Comparison of ENCODE assay signal across 40 cellular contexts in the genomic region with DNA sequence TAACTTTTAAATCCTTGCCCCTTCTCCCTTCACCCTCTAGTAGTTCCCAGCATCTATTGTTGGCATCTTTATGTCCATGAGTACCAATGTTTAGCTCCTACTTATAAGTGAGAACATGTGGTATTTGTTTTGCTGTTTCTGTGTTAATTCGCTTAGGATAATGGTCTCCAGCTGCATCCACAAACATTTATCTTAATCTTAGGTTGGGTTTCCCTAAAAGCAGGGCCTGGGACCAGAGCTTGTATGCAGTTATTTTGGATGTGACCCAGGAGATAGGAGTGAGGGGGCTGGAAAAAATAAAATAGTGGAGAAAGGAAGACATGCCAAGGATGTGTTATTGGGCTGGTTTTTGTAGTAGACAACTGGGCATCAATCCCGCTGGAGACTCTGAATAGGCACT.
"Had no signal": no experiment of that assay in that cellular context is flagged by ENCODE, and none has a peak within 500 bp of the region (broad histone marks: within the 10 kb centered on the region; RNA-seq: fewer than 3 reads in every experiment).

No MANE protein-coding gene starts in this region.

- H3K27me3 ChIP-seq: adrenal gland, ascending aorta, body of pancreas, brain microvascular endothelial cell, breast epithelium, cardiac muscle cell had no signal

- H3K9me3 Mint-ChIP-seq: activated naive CD4-positive, alpha-beta T cell treated with anti-CD3 and anti-CD28 coated beads for 36 hours; activated naive CD4-positive, alpha-beta T cell treated with anti-CD3 and anti-CD28 coated beads, Interleukin-2, amount 10 ng/mL, durations not matched to agents 7 days and 5 days; activated naive CD4-positive, alpha-beta T cell treated with anti-CD3 and anti-CD28 coated beads, Interleukin-2, amount 50 U/mL, for 24 hours; activated naive CD8-positive, alpha-beta T cell treated with anti-CD3 and anti-CD28 coated beads for 36 hours; activated naive CD8-positive, alpha-beta T cell treated with anti-CD3 and anti-CD28 coated beads, Interleukin-2, amount 10 ng/mL, durations not matched to agents 7 days and 5 days; activated naive CD8-positive, alpha-beta T cell treated with anti-CD3 and anti-CD28 coated beads, Interleukin-2, amount 50 U/mL, for 24 hours; activated T-cell treated with anti-CD3 and anti-CD28 coated beads, Interleukin-2, amount 50 U/mL, for 24 hours; activated T-cell treated with anti-CD3 and anti-CD28 coated beads, Interleukin-2, amount 50 U/mL, for 4 hours; activated T-cell treated with anti-CD3 and anti-CD28 coated beads, Interleukin-2, amount 50 U/mL, for 72 hours; activated T-helper 1 cell treated with anti-CD3 and anti-CD28 coated beads, Interleukin-12 subunit alpha, Interleukin-12 subunit beta, Interleukin-2, Interleukin-4 antibody, amounts not matched to agents 30 ng/mL and 10 ng/mL and 1 ng/mL, durations not matched to agents 14 hours and 24 hours and 36 hours; activated T-helper 17 cell treated with anti-CD3 and anti-CD28 coated beads, Interleukin-2, amount 50 U/mL, for 72 hours; activated T-helper 2 cell treated with anti-CD3 and anti-CD28 coated beads, Interferon-gamma antibody, Interleukin-2, Interleukin-4, amounts not matched to agents 10 μg/mL and 5 μg/mL and 100 μg/mL, durations not matched to agents 14 hours and 24 hours and 36 hours; brain had no signal

- H3K4me1 Mint-ChIP-seq: activated naive CD4-positive, alpha-beta T cell treated with anti-CD3 and anti-CD28 coated beads, Interleukin-2, amount 10 ng/mL, durations not matched to agents 7 days and 5 days; activated naive CD4-positive, alpha-beta T cell treated with anti-CD3 and anti-CD28 coated beads, Interleukin-2, amount 50 U/mL, for 24 hours; activated naive CD8-positive, alpha-beta T cell treated with anti-CD3 and anti-CD28 coated beads for 36 hours; activated naive CD8-positive, alpha-beta T cell treated with anti-CD3 and anti-CD28 coated beads, Interleukin-2, amount 10 ng/mL, durations not matched to agents 7 days and 5 days; activated naive CD8-positive, alpha-beta T cell treated with anti-CD3 and anti-CD28 coated beads, Interleukin-2, amount 50 U/mL, for 24 hours; activated T-helper 17 cell treated with anti-CD3 and anti-CD28 coated beads, Interleukin-2, amount 50 U/mL, for 72 hours; central memory CD8-positive, alpha-beta T cell had no signal

- H3K36me3 ChIP-seq: adrenal gland, ascending aorta, brain microvascular endothelial cell, breast epithelium, cardiac muscle cell had no signal

- H3K4me3 ChIP-seq: adrenal gland, ascending aorta, body of pancreas, breast epithelium, cardiac muscle cell had no signal

- H3K27me3 Mint-ChIP-seq: activated naive CD4-positive, alpha-beta T cell treated with anti-CD3 and anti-CD28 coated beads, Interleukin-2, amount 10 ng/mL, durations not matched to agents 7 days and 5 days; activated naive CD8-positive, alpha-beta T cell treated with anti-CD3 and anti-CD28 coated beads for 36 hours; activated naive CD8-positive, alpha-beta T cell treated with anti-CD3 and anti-CD28 coated beads, Interleukin-2, amount 10 ng/mL, durations not matched to agents 7 days and 5 days; activated naive CD8-positive, alpha-beta T cell treated with anti-CD3 and anti-CD28 coated beads, Interleukin-2, amount 50 U/mL, for 24 hours; activated T-cell treated with anti-CD3 and anti-CD28 coated beads, Interleukin-2, amount 50 U/mL, for 24 hours; activated T-helper 17 cell treated with anti-CD3 and anti-CD28 coated beads, Interleukin-2, amount 50 U/mL, for 72 hours; brain; central memory CD8-positive, alpha-beta T cell had no signal

- DNase-seq: activated effector memory CD4-positive, alpha-beta T cell treated with anti-CD3 and anti-CD28 coated beads, Interleukin-2, amount 50 U/mL, for 16 hours; activated effector memory CD4-positive, alpha-beta T cell treated with Interleukin-2 at 50 U/mL for 16 hours; activated gamma-delta T cell; activated gamma-delta T cell treated with Interleukin-2 at 50 U/mL for 16 hours; activated naive CD4-positive, alpha-beta T cell; activated naive CD4-positive, alpha-beta T cell treated with anti-CD3 and anti-CD28 coated beads for 36 hours; activated naive CD4-positive, alpha-beta T cell treated with anti-CD3 and anti-CD28 coated beads, Interleukin-2, amount 10 ng/mL, durations not matched to agents 7 days and 5 days; activated naive CD4-positive, alpha-beta T cell treated with anti-CD3 and anti-CD28 coated beads, Interleukin-2, amount 50 U/mL, for 16 hours; activated naive CD4-positive, alpha-beta T cell treated with Interleukin-2 at 50 U/mL for 16 hours; activated naive CD8-positive, alpha-beta T cell treated with anti-CD3 and anti-CD28 coated beads for 36 hours; activated naive CD8-positive, alpha-beta T cell treated with anti-CD3 and anti-CD28 coated beads, Interleukin-2, amount 10 ng/mL, durations not matched to agents 7 days and 5 days; activated naive CD8-positive, alpha-beta T cell treated with anti-CD3 and anti-CD28 coated beads, Interleukin-2, amount 50 U/mL, for 24 hours; activated T-cell treated with anti-CD3 and anti-CD28 coated beads, Interleukin-2, amount 50 U/mL, for 1 hour; activated T-cell treated with anti-CD3 and anti-CD28 coated beads, Interleukin-2, amount 50 U/mL, for 24 hours; activated T-cell treated with anti-CD3 and anti-CD28 coated beads, Interleukin-2, amount 50 U/mL, for 4 hours; activated T-cell treated with anti-CD3 and anti-CD28 coated beads, Interleukin-2, amount 50 U/mL, for 48 hours; activated T-cell treated with anti-CD3 and anti-CD28 coated beads, Interleukin-2, amount 50 U/mL, for 72 hours; adrenal gland; amniotic stem cell; amygdala; anterior cingulate cortex; aorta; body of pancreas; brain microvascular endothelial cell; caudate nucleus; central memory CD4-positive, alpha-beta T cell; cerebellar nuclear complex had no signal

- H3K36me3 Mint-ChIP-seq: activated naive CD4-positive, alpha-beta T cell treated with anti-CD3 and anti-CD28 coated beads, Interleukin-2, amount 10 ng/mL, durations not matched to agents 7 days and 5 days; activated naive CD4-positive, alpha-beta T cell treated with anti-CD3 and anti-CD28 coated beads, Interleukin-2, amount 50 U/mL, for 24 hours; activated naive CD4-positive, alpha-beta T cell treated with anti-CD3 and anti-CD28 coated beads, Interleukin-2, amount 50 U/mL, for 72 hours; activated naive CD8-positive, alpha-beta T cell; activated naive CD8-positive, alpha-beta T cell treated with anti-CD3 and anti-CD28 coated beads for 36 hours; activated naive CD8-positive, alpha-beta T cell treated with anti-CD3 and anti-CD28 coated beads, Interleukin-2, amount 10 ng/mL, durations not matched to agents 7 days and 5 days; brain had no signal

- H3K27ac ChIP-seq: adrenal gland, ascending aorta, body of pancreas, brain microvascular endothelial cell, breast epithelium, cardiac muscle cell had no signal

- FAIRE-seq: astrocyte, bronchial epithelial cell had no signal

- ATAC-seq: activated naive CD4-positive, alpha-beta T cell treated with anti-CD3 and anti-CD28 coated beads, Interleukin-2, amount 50 U/mL, for 72 hours; activated naive CD8-positive, alpha-beta T cell treated with anti-CD3 and anti-CD28 coated beads, Interleukin-2, amount 50 U/mL, for 24 hours; activated T-cell treated with anti-CD3 and anti-CD28 coated beads, Interleukin-2, amount 50 U/mL, for 4 hours; activated T-cell treated with anti-CD3 and anti-CD28 coated beads, Interleukin-2, amount 50 U/mL, for 72 hours; activated T-helper 17 cell treated with anti-CD3 and anti-CD28 coated beads, Interleukin-2, amount 50 U/mL, for 72 hours; body of pancreas had no signal

- H3K9me3 ChIP-seq: adrenal gland, ascending aorta, body of pancreas, breast epithelium had no signal

- H3K4me1 ChIP-seq: adrenal gland, ascending aorta, body of pancreas, breast epithelium had no signal

- H3K4me3 Mint-ChIP-seq: activated naive CD4-positive, alpha-beta T cell treated with anti-CD3 and anti-CD28 coated beads for 36 hours; activated naive CD4-positive, alpha-beta T cell treated with anti-CD3 and anti-CD28 coated beads, Interleukin-2, amount 10 ng/mL, durations not matched to agents 7 days and 5 days; activated naive CD4-positive, alpha-beta T cell treated with anti-CD3 and anti-CD28 coated beads, Interleukin-2, amount 50 U/mL, for 24 hours; activated naive CD8-positive, alpha-beta T cell; activated naive CD8-positive, alpha-beta T cell treated with anti-CD3 and anti-CD28 coated beads for 36 hours; activated naive CD8-positive, alpha-beta T cell treated with anti-CD3 and anti-CD28 coated beads, Interleukin-2, amount 10 ng/mL, durations not matched to agents 7 days and 5 days; activated naive CD8-positive, alpha-beta T cell treated with anti-CD3 and anti-CD28 coated beads, Interleukin-2, amount 50 U/mL, for 24 hours; activated T-cell treated with anti-CD3 and anti-CD28 coated beads, Interleukin-2, amount 50 U/mL, for 24 hours; activated T-cell treated with anti-CD3 and anti-CD28 coated beads, Interleukin-2, amount 50 U/mL, for 4 hours; activated T-cell treated with anti-CD3 and anti-CD28 coated beads, Interleukin-2, amount 50 U/mL, for 72 hours; activated T-helper 1 cell treated with anti-CD3 and anti-CD28 coated beads, Interleukin-12 subunit alpha, Interleukin-12 subunit beta, Interleukin-2, Interleukin-4 antibody, amounts not matched to agents 30 ng/mL and 10 ng/mL and 1 ng/mL, durations not matched to agents 14 hours and 24 hours and 36 hours; activated T-helper 17 cell treated with anti-CD3 and anti-CD28 coated beads, Interleukin-2, amount 50 U/mL, for 72 hours; brain; central memory CD8-positive, alpha-beta T cell had no signal

- H3K27ac Mint-ChIP-seq: activated naive CD4-positive, alpha-beta T cell treated with anti-CD3 and anti-CD28 coated beads for 36 hours; activated naive CD4-positive, alpha-beta T cell treated with anti-CD3 and anti-CD28 coated beads, Interleukin-2, amount 10 ng/mL, durations not matched to agents 7 days and 5 days; activated naive CD4-positive, alpha-beta T cell treated with anti-CD3 and anti-CD28 coated beads, Interleukin-2, amount 50 U/mL, for 24 hours; activated naive CD4-positive, alpha-beta T cell treated with anti-CD3 and anti-CD28 coated beads, Interleukin-2, amount 50 U/mL, for 72 hours; activated naive CD8-positive, alpha-beta T cell; activated naive CD8-positive, alpha-beta T cell treated with anti-CD3 and anti-CD28 coated beads for 36 hours; activated naive CD8-positive, alpha-beta T cell treated with anti-CD3 and anti-CD28 coated beads, Interleukin-2, amount 10 ng/mL, durations not matched to agents 7 days and 5 days; activated naive CD8-positive, alpha-beta T cell treated with anti-CD3 and anti-CD28 coated beads, Interleukin-2, amount 50 U/mL, for 24 hours; activated T-cell treated with anti-CD3 and anti-CD28 coated beads, Interleukin-2, amount 50 U/mL, for 24 hours; activated T-cell treated with anti-CD3 and anti-CD28 coated beads, Interleukin-2, amount 50 U/mL, for 72 hours; activated T-helper 1 cell treated with anti-CD3 and anti-CD28 coated beads, Interleukin-12 subunit alpha, Interleukin-12 subunit beta, Interleukin-2, Interleukin-4 antibody, amounts not matched to agents 30 ng/mL and 10 ng/mL and 1 ng/mL, durations not matched to agents 14 hours and 24 hours and 36 hours; activated T-helper 17 cell treated with anti-CD3 and anti-CD28 coated beads, Interleukin-2, amount 50 U/mL, for 72 hours; activated T-helper 2 cell treated with anti-CD3 and anti-CD28 coated beads, Interferon-gamma antibody, Interleukin-2, Interleukin-4, amounts not matched to agents 10 μg/mL and 5 μg/mL and 100 μg/mL, durations not matched to agents 14 hours and 24 hours and 36 hours; brain had no signal
